1 cellular context compared by ENCODE assay signal in the genomic region with DNA sequence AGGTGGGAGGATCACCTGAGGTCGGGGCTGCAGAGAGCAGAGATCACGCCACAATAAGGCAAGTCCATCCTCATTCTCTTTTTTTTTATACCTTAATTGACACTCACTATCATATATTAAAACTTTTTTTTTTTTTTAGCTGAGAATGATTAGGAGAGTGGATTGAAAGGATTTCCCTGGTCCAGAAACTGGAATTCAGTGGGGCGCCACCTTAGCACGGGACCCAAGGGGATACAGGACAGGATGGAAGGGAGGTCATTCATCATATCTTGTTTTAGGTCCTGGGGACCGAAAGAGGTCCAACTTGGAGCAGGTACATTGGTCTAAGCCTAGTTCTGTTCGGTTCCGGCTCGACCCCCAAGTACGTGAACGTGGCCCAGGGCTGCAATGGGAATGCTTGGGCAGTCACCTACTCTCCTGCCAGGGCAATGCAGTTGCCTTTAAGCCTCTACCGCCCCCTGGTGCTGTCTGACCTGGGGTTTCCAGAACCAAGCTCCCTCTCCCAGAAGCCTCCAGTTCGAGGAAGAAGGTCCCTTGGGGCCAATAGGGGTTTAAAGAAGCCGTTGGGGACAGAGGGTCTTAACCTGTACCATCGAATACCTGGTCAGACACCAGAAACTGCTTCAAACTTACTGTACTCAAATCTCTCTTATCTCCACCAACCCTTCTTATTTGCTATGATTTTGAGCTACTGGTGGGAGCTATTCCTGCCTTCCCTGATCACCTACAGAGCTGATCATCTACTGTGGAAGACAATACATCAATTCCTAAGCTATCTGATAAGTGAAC.
TF ChIP-seq lines count a peak whose summit lies in the region.

No MANE protein-coding gene starts in this region.

TF ChIP-seq in HepG2, 621 proteins besides CTCF, POLR2A, EP300 and RAD21 (continued from another document and continues in another):
- TF ChIP-seq, protein P1, sequence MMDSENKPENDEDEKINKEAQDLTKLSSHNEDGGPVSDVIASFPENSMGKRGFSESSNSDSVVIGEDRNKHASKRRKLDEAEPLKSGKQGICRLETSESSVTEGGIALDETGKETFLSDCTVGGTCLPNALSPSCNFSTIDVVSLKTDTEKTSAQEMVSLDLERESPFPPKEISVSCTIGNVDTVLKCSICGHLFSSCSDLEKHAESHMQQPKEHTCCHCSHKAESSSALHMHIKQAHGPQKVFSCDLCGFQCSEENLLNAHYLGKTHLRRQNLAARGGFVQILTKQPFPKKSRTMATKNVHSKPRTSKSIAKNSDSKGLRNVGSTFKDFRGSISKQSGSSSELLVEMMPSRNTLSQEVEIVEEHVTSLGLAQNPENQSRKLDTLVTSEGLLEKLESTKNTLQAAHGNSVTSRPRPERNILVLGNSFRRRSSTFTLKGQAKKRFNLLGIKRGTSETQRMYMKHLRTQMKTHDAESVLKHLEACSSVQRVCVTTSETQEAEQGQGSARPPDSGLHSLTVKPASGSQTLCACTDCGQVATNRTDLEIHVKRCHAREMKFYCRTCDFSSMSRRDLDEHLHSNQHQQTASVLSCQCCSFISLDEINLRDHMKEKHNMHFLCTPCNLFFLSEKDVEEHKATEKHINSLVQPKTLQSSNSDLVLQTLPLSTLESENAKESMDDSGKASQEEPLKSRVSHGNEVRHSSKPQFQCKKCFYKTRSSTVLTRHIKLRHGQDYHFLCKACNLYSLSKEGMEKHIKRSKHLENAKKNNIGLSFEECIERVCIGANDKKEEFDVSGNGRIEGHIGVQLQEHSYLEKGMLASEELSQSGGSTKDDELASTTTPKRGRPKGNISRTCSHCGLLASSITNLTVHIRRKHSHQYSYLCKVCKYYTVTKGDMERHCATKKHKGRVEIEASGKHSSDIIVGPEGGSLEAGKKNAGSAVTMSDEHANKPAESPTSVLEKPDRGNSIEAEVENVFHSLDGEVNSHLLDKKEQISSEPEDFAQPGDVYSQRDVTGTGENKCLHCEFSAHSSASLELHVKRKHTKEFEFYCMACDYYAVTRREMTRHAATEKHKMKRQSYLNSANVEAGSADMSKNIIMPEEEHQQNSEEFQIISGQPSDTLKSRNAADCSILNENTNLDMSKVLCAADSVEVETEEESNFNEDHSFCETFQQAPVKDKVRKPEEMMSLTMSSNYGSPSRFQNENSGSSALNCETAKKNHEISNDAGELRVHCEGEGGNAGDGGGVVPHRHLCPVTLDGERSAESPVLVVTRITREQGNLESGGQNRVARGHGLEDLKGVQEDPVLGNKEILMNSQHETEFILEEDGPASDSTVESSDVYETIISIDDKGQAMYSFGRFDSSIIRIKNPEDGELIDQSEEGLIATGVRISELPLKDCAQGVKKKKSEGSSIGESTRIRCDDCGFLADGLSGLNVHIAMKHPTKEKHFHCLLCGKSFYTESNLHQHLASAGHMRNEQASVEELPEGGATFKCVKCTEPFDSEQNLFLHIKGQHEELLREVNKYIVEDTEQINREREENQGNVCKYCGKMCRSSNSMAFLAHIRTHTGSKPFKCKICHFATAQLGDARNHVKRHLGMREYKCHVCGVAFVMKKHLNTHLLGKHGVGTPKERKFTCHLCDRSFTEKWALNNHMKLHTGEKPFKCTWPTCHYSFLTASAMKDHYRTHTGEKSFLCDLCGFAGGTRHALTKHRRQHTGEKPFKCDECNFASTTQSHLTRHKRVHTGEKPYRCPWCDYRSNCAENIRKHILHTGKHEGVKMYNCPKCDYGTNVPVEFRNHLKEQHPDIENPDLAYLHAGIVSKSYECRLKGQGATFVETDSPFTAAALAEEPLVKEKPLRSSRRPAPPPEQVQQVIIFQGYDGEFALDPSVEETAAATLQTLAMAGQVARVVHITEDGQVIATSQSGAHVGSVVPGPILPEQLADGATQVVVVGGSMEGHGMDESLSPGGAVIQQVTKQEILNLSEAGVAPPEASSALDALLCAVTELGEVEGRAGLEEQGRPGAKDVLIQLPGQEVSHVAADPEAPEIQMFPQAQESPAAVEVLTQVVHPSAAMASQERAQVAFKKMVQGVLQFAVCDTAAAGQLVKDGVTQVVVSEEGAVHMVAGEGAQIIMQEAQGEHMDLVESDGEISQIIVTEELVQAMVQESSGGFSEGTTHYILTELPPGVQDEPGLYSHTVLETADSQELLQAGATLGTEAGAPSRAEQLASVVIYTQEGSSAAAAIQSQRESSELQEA (CRISPR knock-in tag; IDR thresholded peaks at IDR 0.05; ENCODE audit: not compliant biosample characterization): no peak
- TF ChIP-seq TFDP1 (CRISPR knock-in tag; IDR thresholded peaks at IDR 0.05; ENCODE audit: borderline replicate concordance) (0 out of 2 replicates have a peak, but pooled peaks have one; percentile 5), ZBTB37 (CRISPR knock-in tag; IDR thresholded peaks at IDR 0.05) (no peak), ZFAT (CRISPR knock-in tag; conservative IDR thresholded peaks at IDR 0.05) (no peak), ZNF224 (CRISPR knock-in tag; IDR thresholded peaks at IDR 0.05) (no peak), YEATS4 (CRISPR knock-in tag; IDR thresholded peaks at IDR 0.05; ENCODE audit: borderline replicate concordance) (0 out of 2 replicates have a peak, but pooled peaks have one; percentile 38), STAG1 (CRISPR knock-in tag; IDR thresholded peaks at IDR 0.05) (peak; percentile 97), ZNF160 (CRISPR knock-in tag; IDR thresholded peaks at IDR 0.05) (no peak), NONO (IDR thresholded peaks at IDR 0.05) (no peak), NONO (CRISPR knock-in tag; conservative IDR thresholded peaks at IDR 0.05) (no peak), HDAC2 (CRISPR knock-in tag; IDR thresholded peaks at IDR 0.05) (no peak; the same call in 1 of the 2 replicates), ATF7-NPFF (CRISPR knock-in tag; IDR thresholded peaks at IDR 0.05; ENCODE audit: low read depth) (no peak), ZNF367 (CRISPR knock-in tag; IDR thresholded peaks at IDR 0.05; ENCODE audit: borderline replicate concordance) (no peak), ZNF614 (CRISPR knock-in tag; IDR thresholded peaks at IDR 0.05; ENCODE audit: borderline replicate concordance) (no peak; the same call in 1 of the 2 replicates), ZIK1 (CRISPR knock-in tag; IDR thresholded peaks at IDR 0.05; ENCODE audit: borderline replicate concordance, low read depth) (no peak), NPAS2 (CRISPR knock-in tag; IDR thresholded peaks at IDR 0.05; ENCODE audit: borderline replicate concordance) (no peak), ARID2 (CRISPR knock-in tag; IDR thresholded peaks at IDR 0.05; ENCODE audit: borderline replicate concordance) (0 out of 2 replicates have a peak, but pooled peaks have one; percentile 65), PHF20 (CRISPR knock-in tag; IDR thresholded peaks at IDR 0.05) (peak; percentile 76; the same call in 1 of the 2 replicates), MAFG (CRISPR knock-in tag; IDR thresholded peaks at IDR 0.05) (no peak), NFKB2 (CRISPR knock-in tag; IDR thresholded peaks at IDR 0.05; ENCODE audit: borderline replicate concordance) (no peak), TAF1 (CRISPR knock-in tag; IDR thresholded peaks at IDR 0.05) (no peak), GLMP (CRISPR knock-in tag; IDR thresholded peaks at IDR 0.05; ENCODE audit: borderline replicate concordance) (no peak), ZSCAN12 (CRISPR knock-in tag; IDR thresholded peaks at IDR 0.05) (no peak), HNRNPLL (IDR thresholded peaks at IDR 0.05; ENCODE audit: low read depth, low read length, poor library complexity, severe bottlenecking) (no peak), NCOA5 (CRISPR knock-in tag; IDR thresholded peaks at IDR 0.05) (no peak), SALL1 (CRISPR knock-in tag; IDR thresholded peaks at IDR 0.05) (peak; percentile 65), SKI (IDR thresholded peaks at IDR 0.05; ENCODE audit: partially characterized antibody) (no peak), ZNF143 (CRISPR knock-in tag; IDR thresholded peaks at IDR 0.05) (peak; percentile 85), GLI4 (CRISPR knock-in tag; IDR thresholded peaks at IDR 0.05; ENCODE audit: borderline replicate concordance) (no peak)
- TF ChIP-seq, protein P2, sequence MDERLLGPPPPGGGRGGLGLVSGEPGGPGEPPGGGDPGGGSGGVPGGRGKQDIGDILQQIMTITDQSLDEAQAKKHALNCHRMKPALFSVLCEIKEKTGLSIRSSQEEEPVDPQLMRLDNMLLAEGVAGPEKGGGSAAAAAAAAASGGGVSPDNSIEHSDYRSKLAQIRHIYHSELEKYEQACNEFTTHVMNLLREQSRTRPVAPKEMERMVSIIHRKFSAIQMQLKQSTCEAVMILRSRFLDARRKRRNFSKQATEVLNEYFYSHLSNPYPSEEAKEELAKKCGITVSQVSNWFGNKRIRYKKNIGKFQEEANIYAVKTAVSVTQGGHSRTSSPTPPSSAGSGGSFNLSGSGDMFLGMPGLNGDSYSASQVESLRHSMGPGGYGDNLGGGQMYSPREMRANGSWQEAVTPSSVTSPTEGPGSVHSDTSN (CRISPR knock-in tag; IDR thresholded peaks at IDR 0.05): no peak
- TF ChIP-seq, protein P3, sequence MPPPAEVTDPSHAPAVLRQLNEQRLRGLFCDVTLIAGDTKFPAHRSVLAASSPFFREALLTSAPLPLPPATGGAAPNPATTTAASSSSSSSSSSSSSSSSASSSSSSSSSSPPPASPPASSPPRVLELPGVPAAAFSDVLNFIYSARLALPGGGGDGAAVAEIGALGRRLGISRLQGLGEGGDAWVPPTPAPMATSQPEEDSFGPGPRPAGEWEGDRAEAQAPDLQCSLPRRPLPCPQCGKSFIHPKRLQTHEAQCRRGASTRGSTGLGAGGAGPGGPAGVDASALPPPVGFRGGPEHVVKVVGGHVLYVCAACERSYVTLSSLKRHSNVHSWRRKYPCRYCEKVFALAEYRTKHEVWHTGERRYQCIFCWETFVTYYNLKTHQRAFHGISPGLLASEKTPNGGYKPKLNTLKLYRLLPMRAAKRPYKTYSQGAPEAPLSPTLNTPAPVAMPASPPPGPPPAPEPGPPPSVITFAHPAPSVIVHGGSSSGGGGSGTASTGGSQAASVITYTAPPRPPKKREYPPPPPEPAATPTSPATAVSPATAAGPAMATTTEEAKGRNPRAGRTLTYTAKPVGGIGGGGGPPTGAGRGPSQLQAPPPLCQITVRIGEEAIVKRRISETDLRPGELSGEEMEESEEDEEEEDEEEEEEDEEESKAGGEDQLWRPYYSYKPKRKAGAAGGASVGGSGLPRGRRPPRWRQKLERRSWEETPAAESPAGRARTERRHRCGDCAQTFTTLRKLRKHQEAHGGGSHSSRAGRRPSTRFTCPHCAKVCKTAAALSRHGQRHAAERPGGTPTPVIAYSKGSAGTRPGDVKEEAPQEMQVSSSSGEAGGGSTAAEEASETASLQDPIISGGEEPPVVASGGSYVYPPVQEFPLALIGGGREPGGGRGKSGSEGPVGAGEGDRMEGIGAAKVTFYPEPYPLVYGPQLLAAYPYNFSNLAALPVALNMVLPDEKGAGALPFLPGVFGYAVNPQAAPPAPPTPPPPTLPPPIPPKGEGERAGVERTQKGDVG (CRISPR knock-in tag; IDR thresholded peaks at IDR 0.05; ENCODE audit: borderline replicate concordance): no peak
- TF ChIP-seq, protein P4, sequence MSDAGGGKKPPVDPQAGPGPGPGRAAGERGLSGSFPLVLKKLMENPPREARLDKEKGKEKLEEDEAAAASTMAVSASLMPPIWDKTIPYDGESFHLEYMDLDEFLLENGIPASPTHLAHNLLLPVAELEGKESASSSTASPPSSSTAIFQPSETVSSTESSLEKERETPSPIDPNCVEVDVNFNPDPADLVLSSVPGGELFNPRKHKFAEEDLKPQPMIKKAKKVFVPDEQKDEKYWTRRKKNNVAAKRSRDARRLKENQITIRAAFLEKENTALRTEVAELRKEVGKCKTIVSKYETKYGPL (CRISPR knock-in tag; IDR thresholded peaks at IDR 0.05): no peak
- TF ChIP-seq, protein P5, sequence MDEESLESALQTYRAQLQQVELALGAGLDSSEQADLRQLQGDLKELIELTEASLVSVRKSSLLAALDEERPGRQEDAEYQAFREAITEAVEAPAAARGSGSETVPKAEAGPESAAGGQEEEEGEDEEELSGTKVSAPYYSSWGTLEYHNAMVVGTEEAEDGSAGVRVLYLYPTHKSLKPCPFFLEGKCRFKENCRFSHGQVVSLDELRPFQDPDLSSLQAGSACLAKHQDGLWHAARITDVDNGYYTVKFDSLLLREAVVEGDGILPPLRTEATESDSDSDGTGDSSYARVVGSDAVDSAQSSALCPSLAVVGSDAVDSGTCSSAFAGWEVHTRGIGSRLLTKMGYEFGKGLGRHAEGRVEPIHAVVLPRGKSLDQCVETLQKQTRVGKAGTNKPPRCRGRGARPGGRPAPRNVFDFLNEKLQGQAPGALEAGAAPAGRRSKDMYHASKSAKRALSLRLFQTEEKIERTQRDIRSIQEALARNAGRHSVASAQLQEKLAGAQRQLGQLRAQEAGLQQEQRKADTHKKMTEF (CRISPR knock-in tag; IDR thresholded peaks at IDR 0.05): peak; percentile 54; the same call in 1 of the 2 replicates
